ENCODE assay signal across 1 cellular context in genomic region chr7:131493081-131493480, GRCh38.
TF ChIP-seq lines count a peak whose summit lies in the region.

No MANE protein-coding gene starts in this region.

TF ChIP-seq in K562, 482 proteins besides CTCF, POLR2A, EP300 and RAD21 (continued from another document):
- TF ChIP-seq CEBPZ (IDR thresholded peaks at IDR 0.05; ENCODE audit: borderline replicate concordance, low read depth, low read length) (no peak), ZNF316 (IDR thresholded peaks at IDR 0.05) (peak; percentile 56), MTF1 (CRISPR knock-in tag; IDR thresholded peaks at IDR 0.05; ENCODE audit: borderline replicate concordance) (no peak), FIP1L1 (IDR thresholded peaks at IDR 0.05; ENCODE audit: low read depth, low read length, poor library complexity, severe bottlenecking) (no peak), ZNF583 (CRISPR knock-in tag; IDR thresholded peaks at IDR 0.05) (no peak), ZNF511 (CRISPR knock-in tag; IDR thresholded peaks at IDR 0.05) (no peak), ZBTB12 (CRISPR knock-in tag; IDR thresholded peaks at IDR 0.05) (no peak), CREBBP (IDR thresholded peaks at IDR 0.05; ENCODE audit: low read depth, low read length) (no peak), THRB (CRISPR knock-in tag; conservative IDR thresholded peaks at IDR 0.05) (no peak), C11orf30 (IDR thresholded peaks at IDR 0.05; ENCODE audit: low read depth) (0 out of 2 replicates have a peak, but pooled peaks have one; percentile 5), RERE (CRISPR knock-in tag; IDR thresholded peaks at IDR 0.05; ENCODE audit: borderline replicate concordance) (no peak), NELFE (IDR thresholded peaks at IDR 0.05; ENCODE audit: insufficient read depth, insufficient read length) (no peak), MAFF (IDR thresholded peaks at IDR 0.05; ENCODE audit: low read length) (peak; percentile 35), ZC3H8 (IDR thresholded peaks at IDR 0.05) (no peak)
